ENCODE assay signal across 14 cellular contexts in genomic region chr6:74899416-74899815, GRCh38.
DNase-seq lines count a peak whose midpoint lies in the region; ATAC-seq, FAIRE-seq and TF ChIP-seq lines count a peak whose summit lies in the region.
"Had no signal": no experiment of that assay in that cellular context is flagged by ENCODE, and none has a peak within 500 bp of the region (broad histone marks: within the 10 kb centered on the region; RNA-seq: fewer than 3 reads in every experiment).

No MANE protein-coding gene starts in this region.

- H3K27me3 ChIP-seq in bronchial epithelial cell (ENCODE audit: control insufficient read depth, insufficient read depth, low read length), result no peaks in the 10 kb centered on the region
- no peaks in the 10 kb centered on the region for H3K27me3 ChIP-seq in neural progenitor cell
- H3K27me3 ChIP-seq: sigmoid colon had no signal

- H3K4me3 Mint-ChIP-seq in neural progenitor cell, result no peak overlapping the region
- H3K4me3 Mint-ChIP-seq: activated CD8-positive, alpha-beta T cell treated with anti-CD3 and anti-CD28 coated beads for 36 hours; activated naive CD4-positive, alpha-beta T cell treated with anti-CD3 and anti-CD28 coated beads, Interleukin-2, amount 50 U/mL, for 24 hours had no signal

- no peaks in the 10 kb centered on the region for H3K9me3 ChIP-seq in neural progenitor cell (ENCODE audit: low read depth)
- peaks cover 12% of the 10 kb centered on the region for H3K9me3 ChIP-seq in mucosa of descending colon

- no peak overlapping the region for H3K9ac ChIP-seq in neural progenitor cell

- no peaks in the 10 kb centered on the region for H3F3A ChIP-seq in neural progenitor cell (ENCODE audit: low read depth)

- ATAC-seq in mucosa of descending colon, result no peak
- ATAC-seq: activated CD8-positive, alpha-beta T cell treated with anti-CD3 and anti-CD28 coated beads for 36 hours had no signal

- FAIRE-seq in bronchial epithelial cell (lab: Jason Lieb, UNC), result no peak

- intact Hi-C loops in mucosa of descending colon (cut with DNase I, micrococcal nuclease), result no loop called here

- H3K79me2 ChIP-seq in neural progenitor cell (ENCODE audit: low read depth), result no peaks in the 10 kb centered on the region

- H3K4me2 ChIP-seq in neural progenitor cell, result no peak overlapping the region

- no peaks in the 10 kb centered on the region for H4K20me1 ChIP-seq in neural progenitor cell (ENCODE audit: low read depth)

- no peaks in the 10 kb centered on the region for H3K4me1 Mint-ChIP-seq in neural progenitor cell
- H3K4me1 Mint-ChIP-seq: activated naive CD4-positive, alpha-beta T cell treated with anti-CD3 and anti-CD28 coated beads, Interleukin-2, amount 50 U/mL, for 24 hours had no signal

- H3K27ac ChIP-seq in neural progenitor cell, result no peak overlapping the region
- H3K27ac ChIP-seq: sigmoid colon had no signal

- peaks cover 13% of the 10 kb centered on the region for H3K9me3 Mint-ChIP-seq in neural progenitor cell

- H3K4me3 ChIP-seq in GM12864 (ENCODE audit: low read depth, low read length) (no peak overlapping the region), bronchial epithelial cell (ENCODE audit: low read depth, low read length) (no peak overlapping the region), neural progenitor cell (no peak overlapping the region), mucosa of descending colon (no peak overlapping the region)
- H3K4me3 ChIP-seq: sigmoid colon had no signal

- no peaks in the 10 kb centered on the region for H3K4me1 ChIP-seq in neural progenitor cell
- no peaks in the 10 kb centered on the region for H3K4me1 ChIP-seq in mucosa of descending colon (ENCODE audit: low read depth)
- H3K4me1 ChIP-seq: sigmoid colon had no signal

- H2AFZ ChIP-seq in neural progenitor cell (replicated peaks), result no peak overlapping the region

- no peak for DNase-seq in GM12864 (ENCODE audit: low read depth)
- peak; percentile 24 for DNase-seq in LoVo (ENCODE audit: low spot score)
- DNase-seq in bronchial epithelial cell (ENCODE audit: low read depth), result peak; percentile 68
- DNase-seq in neural progenitor cell (ENCODE audit: low spot score), result no peak
- no peak for DNase-seq in stimulated activated CD4-positive, alpha-beta T cell treated with anti-CD3 and anti-CD28 coated beads, Interleukin-4, amount 100 ng/mL, for 4 hours
- DNase-seq in mucosa of descending colon, result no peak
- no peak for DNase-seq in COLO668 (lab: John Stamatoyannopoulos, UW; ENCODE audit: unreplicated experiment)
- DNase-seq: activated CD8-positive, alpha-beta T cell treated with anti-CD3 and anti-CD28 coated beads for 36 hours; effector CD8-positive, alpha-beta T cell; NCI-H1048; NCI-H524 treated with DMSO at 0.1 percent for 48 hours; sigmoid colon; SW 1271 had no signal

- H3K36me3 ChIP-seq in bronchial epithelial cell (ENCODE audit: control insufficient read depth, insufficient read depth, low read length) (no peaks in the 10 kb centered on the region), neural progenitor cell (no peaks in the 10 kb centered on the region), mucosa of descending colon (ENCODE audit: low read depth) (no peaks in the 10 kb centered on the region)
- H3K36me3 ChIP-seq: sigmoid colon had no signal

- H3K36me3 Mint-ChIP-seq in neural progenitor cell, result no peaks in the 10 kb centered on the region
- H3K36me3 Mint-ChIP-seq: activated naive CD4-positive, alpha-beta T cell treated with anti-CD3 and anti-CD28 coated beads, Interleukin-2, amount 50 U/mL, for 24 hours had no signal

- H3K27me3 Mint-ChIP-seq in neural progenitor cell (ENCODE audit: insufficient read depth, low read depth), result peaks cover 2% of the 10 kb centered on the region
- H3K27me3 Mint-ChIP-seq: activated CD8-positive, alpha-beta T cell treated with anti-CD3 and anti-CD28 coated beads for 36 hours; activated naive CD4-positive, alpha-beta T cell treated with anti-CD3 and anti-CD28 coated beads, Interleukin-2, amount 50 U/mL, for 24 hours had no signal

- TF ChIP-seq CTCF in GM12864 (IDR thresholded peaks at IDR 0.05; ENCODE audit: low read depth, low read length, missing control alignments), result peak; percentile 11
- TF ChIP-seq CTCF in bronchial epithelial cell (IDR thresholded peaks at IDR 0.05; ENCODE audit: insufficient read depth, low read length, severe bottlenecking), result peak; percentile 7
- peak; percentile 17 for TF ChIP-seq CTCF in neural progenitor cell (IDR thresholded peaks at IDR 0.05)
- TF ChIP-seq CTCF in mucosa of descending colon (IDR thresholded peaks at IDR 0.05), result no peak

- H3K27ac Mint-ChIP-seq in neural progenitor cell, result no peak overlapping the region
- H3K27ac Mint-ChIP-seq: activated CD8-positive, alpha-beta T cell treated with anti-CD3 and anti-CD28 coated beads for 36 hours; activated naive CD4-positive, alpha-beta T cell treated with anti-CD3 and anti-CD28 coated beads, Interleukin-2, amount 50 U/mL, for 24 hours had no signal

Comparison
In these comparisons a context has a peak if more than half of its experiments do, and no peak if none do; other contexts are left out.
1. DNase-seq: peak in LoVo (single experiment) and bronchial epithelial cell (single experiment); none in GM12864 (single experiment), neural progenitor cell (single experiment), stimulated activated CD4-positive, alpha-beta T cell treated with anti-CD3 and anti-CD28 coated beads, Interleukin-4, amount 100 ng/mL, for 4 hours (0 of 2), mucosa of descending colon (0 of 3) and COLO668 (single experiment).